In the genomic region with DNA sequence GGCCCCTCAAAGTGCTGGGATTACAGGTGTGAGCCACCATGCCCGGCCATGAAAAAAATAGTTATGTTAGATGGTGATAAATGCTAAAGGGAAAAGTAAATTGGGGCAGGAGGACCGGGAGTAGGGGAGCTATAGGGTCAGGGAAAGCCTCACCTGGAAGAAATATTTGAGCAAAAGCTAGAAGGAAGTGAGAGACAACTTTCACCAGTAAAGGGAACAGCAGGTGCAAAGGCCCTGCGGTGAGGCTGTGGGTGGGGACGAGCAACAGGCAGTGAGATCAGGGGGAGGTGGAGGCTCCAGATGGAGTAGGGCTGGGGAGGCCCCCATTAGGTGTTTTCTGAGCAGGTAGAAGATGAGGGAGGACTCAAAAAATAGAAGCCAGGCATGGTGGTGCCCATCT, we compare ENCODE assay signal across 1 cellular context.
TF ChIP-seq lines count a peak whose summit lies in the region.

No MANE protein-coding gene starts in this region.

TF ChIP-seq in WTC11, 78 proteins besides CTCF, POLR2A, EP300 and RAD21 (continued from another document):
- no peak for TF ChIP-seq ATF6 (CRISPR knock-in tag; IDR thresholded peaks at IDR 0.05)
